8 cellular contexts compared by ENCODE assay signal in the genomic region with DNA sequence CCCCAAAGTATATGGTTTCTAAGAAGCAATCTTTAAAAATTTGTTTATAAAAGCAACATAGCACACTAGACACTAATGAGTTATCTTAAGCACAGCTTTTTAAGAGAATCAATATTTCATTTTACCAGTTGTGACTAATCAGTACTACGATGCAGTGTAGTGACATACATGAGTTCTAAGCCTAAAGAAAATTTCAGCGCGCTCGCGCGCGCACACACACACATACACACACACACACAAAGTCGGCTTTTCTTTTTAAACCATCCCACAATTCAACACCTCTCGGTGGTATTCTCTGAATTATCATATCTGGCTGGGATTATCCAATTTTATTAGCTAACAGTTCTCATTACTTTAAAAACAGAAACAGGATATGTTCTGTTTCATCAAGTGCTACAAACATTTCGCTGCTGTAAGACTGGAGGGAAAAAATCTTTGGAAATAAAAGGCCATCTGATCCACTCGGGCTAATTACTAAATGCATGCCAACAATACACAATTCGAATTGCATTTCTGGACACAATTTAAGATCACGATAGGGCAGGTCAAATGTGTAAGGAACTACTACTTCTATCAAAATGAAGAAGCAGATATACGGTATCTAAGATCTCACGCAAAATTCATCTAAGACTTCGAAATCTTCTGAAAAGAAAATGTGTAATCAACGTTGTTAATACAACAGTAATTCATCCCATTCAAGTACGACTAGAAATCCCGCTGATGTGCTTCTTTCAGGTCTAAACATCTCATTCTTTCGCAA. TPM values are rescaled to one million over a fixed set of nuclear protein-coding genes. Genes with fewer than 3 reads are reported as not detected.
A peak's percentile ranks its signal among the peaks of the same experiment; 100 is the strongest.
DNase-seq lines count a peak whose midpoint lies in the region; ATAC-seq and TF ChIP-seq lines count a peak whose summit lies in the region.

No MANE protein-coding gene starts in this region.

- no peaks in the 10 kb centered on the region for H3K36me3 ChIP-seq in sigmoid colon

- H3K4me1 ChIP-seq in sigmoid colon: peaks cover 0 to 37% (median 20%) of the 10 kb centered on the region in 4 donors

- intact Hi-C loops in sigmoid colon (cut with DNase I) (loop anchor here (2.0 to 5.0 kb wide), 3 partner anchors 146 to 197 kb away; a partner anchor contains a TSS), sciatic nerve (cut with DNase I) (no loop called here)

- peaks cover 0 to 3% of the 10 kb centered on the region in 2 donors for H3K36me3 Mint-ChIP-seq in activated T-cell treated with anti-CD3 and anti-CD28 coated beads, Interleukin-2, amount 50 U/mL, for 72 hours (ENCODE audit: insufficient read depth in 2 of 2)

- no peak for TF ChIP-seq POLR2A in sigmoid colon (IDR thresholded peaks at IDR 0.05)

- H3K27me3 ChIP-seq in sigmoid colon: no peaks in the 10 kb centered on the region

- H3K27ac ChIP-seq in sigmoid colon: peak overlapping the region; percentile 88 to 96 (median 92)

- DNase-seq in GM12865 (ENCODE audit: low read depth) (peak; percentile 52), NCI-H2227 (lab: John Stamatoyannopoulos, UW; ENCODE audit: unreplicated experiment) (peak; percentile 45), globus pallidus (ENCODE audit: low spot score) (peak; percentile 37), sigmoid colon (no peak), sciatic nerve (ENCODE audit: low spot score) (no peak), NCI-H226 (no peak)
- peak; percentile 45 to 57 for DNase-seq in activated T-cell treated with anti-CD3 and anti-CD28 coated beads, Interleukin-2, amount 50 U/mL, for 72 hours

- peak overlapping the region; percentile 97 for H3K4me3 ChIP-seq in GM12865 (ENCODE audit: low read depth, low read length)
- peak overlapping the region; percentile 93 to 99 (median 96) for H3K4me3 ChIP-seq in sigmoid colon

- no peaks in the 10 kb centered on the region for H3K27me3 Mint-ChIP-seq in activated T-cell treated with anti-CD3 and anti-CD28 coated beads, Interleukin-2, amount 50 U/mL, for 72 hours (ENCODE audit: low read depth)

- peaks cover 38% of the 10 kb centered on the region for H3K4me1 Mint-ChIP-seq in activated T-cell treated with anti-CD3 and anti-CD28 coated beads, Interleukin-2, amount 50 U/mL, for 72 hours (ENCODE audit: low read depth)

- H3K4me3 Mint-ChIP-seq in activated T-cell treated with anti-CD3 and anti-CD28 coated beads, Interleukin-2, amount 50 U/mL, for 72 hours: no peak overlapping the region

- H3K9me3 Mint-ChIP-seq in activated T-cell treated with anti-CD3 and anti-CD28 coated beads, Interleukin-2, amount 50 U/mL, for 72 hours: no peaks in the 10 kb centered on the region

- no peaks in the 10 kb centered on the region for H3K9me3 ChIP-seq in sigmoid colon

- WGBS in sigmoid colon, 2 donors: 3 to 7% methylated on average over 20 of the region's 20 CpGs

- ATAC-seq in activated T-cell treated with anti-CD3 and anti-CD28 coated beads, Interleukin-2, amount 50 U/mL, for 72 hours (replicated peaks in 1 of 2): no peak
- no peak for ATAC-seq in sciatic nerve
- no peak for ATAC-seq in GM19397 (IDR thresholded peaks at IDR 0.05; ENCODE audit: unreplicated experiment)

- no peak for TF ChIP-seq EP300 in sigmoid colon (IDR thresholded peaks at IDR 0.05)

- TF ChIP-seq CTCF in GM12865 (IDR thresholded peaks at IDR 0.05; ENCODE audit: insufficient read depth, low read depth, low read length, missing control alignments) (no peak), sigmoid colon (IDR thresholded peaks at IDR 0.05) (no peak)

- H3K27ac Mint-ChIP-seq in activated T-cell treated with anti-CD3 and anti-CD28 coated beads, Interleukin-2, amount 50 U/mL, for 72 hours: no peak overlapping the region

RNA-seq across cellular contexts. Expression of a gene that starts 1.2 kb away (rescaled TPM):
- total RNA-seq in activated T-cell treated with anti-CD3 and anti-CD28 coated beads, Interleukin-2, amount 50 U/mL, for 72 hours: 100 to 1,000 TPM; 108 to 120 TPM
- 10 to 100 TPM; 50.4 to 66.9 (median 58.3) TPM for total RNA-seq in sigmoid colon
- 10 to 100 TPM in 1 of 3 donors, 1 to 10 TPM in 2; 3.2 to 21.5 (median 9.6) TPM for polyA plus RNA-seq in sigmoid colon
- total RNA-seq in sciatic nerve: 87.3 TPM

RNA-seq across cellular contexts. Expression of a gene that starts 50.5 kb away (rescaled TPM):
- 10 to 100 TPM; 26.3 to 27.6 TPM for total RNA-seq in activated T-cell treated with anti-CD3 and anti-CD28 coated beads, Interleukin-2, amount 50 U/mL, for 72 hours
- total RNA-seq in sigmoid colon: 10 to 100 TPM; 17.0 to 49.3 (median 24.5) TPM
- 1 to 10 TPM; 2.5 to 8.6 (median 5.4) TPM for polyA plus RNA-seq in sigmoid colon
- total RNA-seq in sciatic nerve: 12.2 TPM

Comparison
In these comparisons a context has a peak if more than half of its experiments do, and no peak if none do; other contexts are left out.
1. DNase-seq: peak in GM12865 (single experiment), NCI-H2227 (single experiment), activated T-cell treated with anti-CD3 and anti-CD28 coated beads, Interleukin-2, amount 50 U/mL, for 72 hours (2 of 2) and globus pallidus (single experiment); none in sigmoid colon (single experiment), sciatic nerve (single experiment) and NCI-H226 (single experiment).